ENCODE assay signal across 7 cellular contexts in the genomic region with DNA sequence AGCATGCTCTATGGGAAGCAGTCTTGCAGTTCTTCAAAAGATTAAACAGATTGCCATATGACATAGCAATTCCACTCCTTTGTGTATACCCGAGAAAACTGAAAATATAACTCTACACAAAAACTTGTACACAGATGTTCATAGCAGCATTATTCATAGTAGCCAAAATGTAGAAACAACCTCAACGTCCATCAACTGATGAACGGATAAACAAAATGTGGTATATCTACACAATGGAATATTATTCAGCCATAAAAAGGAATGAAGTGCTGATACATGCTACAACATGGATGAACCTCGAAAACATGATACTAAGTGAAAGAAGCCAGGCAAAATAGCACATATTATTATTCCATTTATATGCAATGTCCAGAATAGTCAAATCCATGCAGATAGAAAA.
"Had no signal": no experiment of that assay in that cellular context is flagged by ENCODE, and none has a peak within 500 bp of the region (broad histone marks: within the 10 kb centered on the region; RNA-seq: fewer than 3 reads in every experiment).

No MANE protein-coding gene starts in this region.

- H3K9me3 ChIP-seq: HAP-1 had no signal

- DNase-seq: GM23248, GOT3, H7, IMR-90, KBM-7 had no signal

- H3K4me3 ChIP-seq: GM23248, HAP-1 had no signal

- FAIRE-seq: HTR-8/SVneo had no signal

- H3K9ac ChIP-seq: GM23248 had no signal

- H3K27ac ChIP-seq: GM23248 had no signal

- H3K36me3 ChIP-seq: HAP-1 had no signal

- H2AFZ ChIP-seq: GM23248 had no signal
